Comparison of ENCODE assay signal across 15 cellular contexts in genomic region chr17:76444518-76445311, GRCh38. TPM values are rescaled to one million over a fixed set of nuclear protein-coding genes. Genes with fewer than 3 reads are reported as not detected.
DNase-seq lines count a peak whose midpoint lies in the region; ATAC-seq and TF ChIP-seq lines count a peak whose summit lies in the region.
"Had no signal": no experiment of that assay in that cellular context is flagged by ENCODE, and none has a peak within 500 bp of the region (broad histone marks: within the 10 kb centered on the region; RNA-seq: fewer than 3 reads in every experiment).

No MANE protein-coding gene starts in this region.

- no peak overlapping the region for H3K4me3 Mint-ChIP-seq in T-helper 2 cell treated with Interferon-gamma antibody and Interleukin-4, amounts not matched to agents 5 μg/mL and 100 μg/mL, for 36 hours
- H3K4me3 Mint-ChIP-seq in osteocyte (ENCODE audit: unreplicated experiment), result no peak overlapping the region
- no peak overlapping the region for H3K4me3 Mint-ChIP-seq in CD4-positive, alpha-beta T cell
- H3K4me3 Mint-ChIP-seq: T-helper 1 cell treated with Interleukin-12 subunit alpha and Interleukin-12 subunit beta and Interleukin-4 antibody, amounts not matched to agents 30 μg/mL and 1 μg/mL, for 36 hours had no signal

- no peaks in the 10 kb centered on the region for H3K9me3 Mint-ChIP-seq in T-helper 2 cell treated with Interferon-gamma antibody and Interleukin-4, amounts not matched to agents 5 μg/mL and 100 μg/mL, for 36 hours
- no peaks in the 10 kb centered on the region for H3K9me3 Mint-ChIP-seq in osteocyte (ENCODE audit: unreplicated experiment)
- no peaks in the 10 kb centered on the region for H3K9me3 Mint-ChIP-seq in CD4-positive, alpha-beta T cell
- H3K9me3 Mint-ChIP-seq: T-helper 1 cell treated with Interleukin-12 subunit alpha and Interleukin-12 subunit beta and Interleukin-4 antibody, amounts not matched to agents 30 μg/mL and 1 μg/mL, for 36 hours had no signal

- H3K27ac ChIP-seq in caudate nucleus (ENCODE audit: low read depth, low read length), result peak overlapping the region; percentile 29
- H3K27ac ChIP-seq in CD4-positive, alpha-beta T cell (ENCODE audit: low read depth, low read length), result no peak overlapping the region
- H3K27ac ChIP-seq: tibial artery had no signal

- H3K36me3 Mint-ChIP-seq in T-helper 2 cell treated with Interferon-gamma antibody and Interleukin-4, amounts not matched to agents 5 μg/mL and 100 μg/mL, for 36 hours (ENCODE audit: low read depth), result peaks cover 6% of the 10 kb centered on the region
- no peaks in the 10 kb centered on the region for H3K36me3 Mint-ChIP-seq in osteocyte (ENCODE audit: unreplicated experiment)
- no peaks in the 10 kb centered on the region for H3K36me3 Mint-ChIP-seq in CD4-positive, alpha-beta T cell (ENCODE audit: low read depth)

- intact Hi-C loops in CD4-positive, alpha-beta T cell (cut with DNase I, micrococcal nuclease), result no loop called here

- H3K4me1 Mint-ChIP-seq in T-helper 2 cell treated with Interferon-gamma antibody and Interleukin-4, amounts not matched to agents 5 μg/mL and 100 μg/mL, for 36 hours (ENCODE audit: low read depth), result peaks cover 62% of the 10 kb centered on the region
- H3K4me1 Mint-ChIP-seq in osteocyte (ENCODE audit: unreplicated experiment), result peaks cover 59% of the 10 kb centered on the region
- peaks cover 74% of the 10 kb centered on the region for H3K4me1 Mint-ChIP-seq in CD4-positive, alpha-beta T cell (ENCODE audit: low read depth)

- POLR2A ChIA-PET in CD4-positive, alpha-beta T cell (lab: Charles Lee), result no interaction called here

- ATAC-seq in CD4-positive, alpha-beta T cell (ENCODE audit: poor library complexity), result no peak
- no peak for ATAC-seq in GM18858 (IDR thresholded peaks at IDR 0.05; ENCODE audit: unreplicated experiment)

- H3K27me3 ChIP-seq in CD4-positive, alpha-beta T cell (ENCODE audit: control insufficient read depth, insufficient read depth, low read length), result no peaks in the 10 kb centered on the region
- H3K27me3 ChIP-seq: tibial artery had no signal

- no peak for DNase-seq in T-helper 2 cell treated with Interferon-gamma antibody and Interleukin-4, amounts not matched to agents 5 μg/mL and 100 μg/mL, for 36 hours (ENCODE audit: low spot score)
- DNase-seq in T-helper 2 cell (no peak), NCI-H526 treated with DMSO at 0.1 percent for 48 hours (lab: John Stamatoyannopoulos, UW) (peak; percentile 41), caudate nucleus (lab: John Stamatoyannopoulos, UW) (peak in 14 of 61 donors; percentile 12 to 66 (median 29)), osteocyte (ENCODE audit: extremely low spot score, unreplicated experiment) (no peak), A172 (ENCODE audit: low spot score) (no peak)
- DNase-seq in CD4-positive, alpha-beta T cell, result no peak
- DNase-seq: ACHN; activated T-cell treated with anti-CD3 and anti-CD28 coated beads for 4 hours; NCI-H345; stimulated activated CD4-positive, alpha-beta T cell treated with anti-CD3 and anti-CD28 coated beads, Interleukin-2, amount 100 ng/mL, for 48 hours had no signal

- CTCF ChIA-PET in CD4-positive, alpha-beta T cell (lab: Charles Lee), result interaction anchor here (1.0 kb wide), 1 partner anchor 11 kb away, joined by 3 read pairs; no protein-coding TSS in a partner anchor

- no peak for TF ChIP-seq CTCF in osteocyte (IDR thresholded peaks at IDR 0.05)
- no peak for TF ChIP-seq CTCF in CD4-positive, alpha-beta T cell (IDR thresholded peaks at IDR 0.05)

- H3K27me3 Mint-ChIP-seq in T-helper 2 cell treated with Interferon-gamma antibody and Interleukin-4, amounts not matched to agents 5 μg/mL and 100 μg/mL, for 36 hours (ENCODE audit: low read depth), result no peaks in the 10 kb centered on the region
- no peaks in the 10 kb centered on the region for H3K27me3 Mint-ChIP-seq in osteocyte (ENCODE audit: unreplicated experiment)
- H3K27me3 Mint-ChIP-seq in CD4-positive, alpha-beta T cell, result no peaks in the 10 kb centered on the region

- H3K9me3 ChIP-seq in CD4-positive, alpha-beta T cell (ENCODE audit: control insufficient read depth, low read length), result no peaks in the 10 kb centered on the region
- H3K9me3 ChIP-seq: tibial artery had no signal

- peak overlapping the region; percentile 46 for H3K27ac Mint-ChIP-seq in T-helper 2 cell treated with Interferon-gamma antibody and Interleukin-4, amounts not matched to agents 5 μg/mL and 100 μg/mL, for 36 hours
- peak overlapping the region; percentile 72 for H3K27ac Mint-ChIP-seq in osteocyte (ENCODE audit: unreplicated experiment)
- no peak overlapping the region for H3K27ac Mint-ChIP-seq in CD4-positive, alpha-beta T cell

RNA-seq across cellular contexts. Expression of gene UBE2O, which starts 8.2 kb away (rescaled TPM):
- 30.7 and 32.4 TPM in 2 replicates for total RNA-seq in osteocyte
- 10 to 100 TPM; 22.7 to 25.1 TPM for total RNA-seq in CD4-positive, alpha-beta T cell
- 11.4 and 19.4 TPM in 2 replicates for total RNA-seq in A172 (2014; rRNA removed; shearing (Covaris generic))

RNA-seq across cellular contexts. Expression of gene AANAT, which starts 22.7 kb away (rescaled TPM):
- total RNA-seq in osteocyte, result not detected in 2 replicates
- under 1 TPM in 1 of 2 experiments, not detected in 1; 0.14 TPM for total RNA-seq in CD4-positive, alpha-beta T cell
- total RNA-seq in A172 (2014; rRNA removed; shearing (Covaris generic)), result not detected in 2 replicates
- total RNA-seq: myocyte had no signal

RNA-seq across cellular contexts. Expression of gene RHBDF2, which starts 56.5 kb away (rescaled TPM):
- 14.5 and 17.5 TPM in 2 replicates for total RNA-seq in osteocyte
- total RNA-seq in CD4-positive, alpha-beta T cell, result 10 to 100 TPM; 22.6 to 24.9 TPM
- total RNA-seq in A172 (2014; rRNA removed; shearing (Covaris generic)), result 36.2 and 54.9 TPM in 2 replicates
